In genomic region chr19:48633148-48634035, GRCh38 we compare ENCODE assay signal across 7 cellular contexts. TPM values are rescaled to one million over a fixed set of nuclear protein-coding genes. Genes with fewer than 3 reads are reported as not detected.
DNase-seq lines count a peak whose midpoint lies in the region; ATAC-seq, FAIRE-seq and TF ChIP-seq lines count a peak whose summit lies in the region.

No MANE protein-coding gene starts in this region.

- in situ Hi-C loops in IMR-90 (cut with MboI; ENCODE audit: low sequenced_read_pairs) = no loop called here

- H2BK20ac ChIP-seq in IMR-90 (ENCODE audit: low read depth, low read length) = peak overlapping the region; percentile 99

- CTCF ChIA-PET in IMR-90 (lab: Yijun Ruan, JAX) = no interaction called here

- WGBS in IMR-90 (ENCODE audit: extremely low coverage in 2 of 2, insufficient read length in 1 of 2), 2 experiments = 50% methylated on average over 2 of the region's 22 CpGs; no CpG with 5 or more reads in 1 of the 2 experiments

- POLR2A ChIA-PET in IMR-90 (lab: Charles Lee; ENCODE audit: unreplicated experiment) = interaction anchor here (0.7 kb wide), 1 partner anchor 16 kb away, joined by 3 read pairs; no protein-coding TSS in a partner anchor

- H3K4me1 ChIP-seq in IMR-90 (ENCODE audit: control insufficient read depth, insufficient read depth, low read length) (peaks cover 41% of the 10 kb centered on the region), kidney (ENCODE audit: control insufficient read depth in 1 of 2, insufficient read depth in 1 of 2, low read depth in 1 of 2, low read length in 2 of 2) (peaks cover 30% of the 10 kb centered on the region in 2 donors)

- H3K9ac ChIP-seq in IMR-90 (ENCODE audit: low read depth, low read length) (no peak overlapping the region), kidney (ENCODE audit: low read length in 2 of 2) (peak overlapping the region; percentile 87 to 97)

- peak overlapping the region; percentile 88 for H2AK9ac ChIP-seq in IMR-90 (replicated peaks; ENCODE audit: low read depth, low read length, poor library complexity)

- DNase-seq in IMR-90 = no peak
- no peak for DNase-seq in activated T-helper 1 cell treated with anti-CD3 and anti-CD28 coated beads, Interleukin-12 subunit alpha, Interleukin-12 subunit beta, Interleukin-2, Interleukin-4 antibody, amounts not matched to agents 30 ng/mL and 10 ng/mL and 1 ng/mL, durations not matched to agents 14 hours and 24 hours and 36 hours (ENCODE audit: low spot score)
- peak; percentile 77 for DNase-seq in kidney
- no peak for DNase-seq in Ammon's horn (ENCODE audit: low spot score)
- DNase-seq in AG08396 (ENCODE audit: low spot score) = no peak

- H3K18ac ChIP-seq in IMR-90 (ENCODE audit: low read depth, low read length) = peak overlapping the region; percentile 92

- no peak for TF ChIP-seq POLR2A in IMR-90 (IDR thresholded peaks at IDR 0.05; ENCODE audit: low read depth, low read length)

- ATAC-seq in IMR-90 (ENCODE audit: low read depth) = no peak
- no peak for ATAC-seq in HG02981 (IDR thresholded peaks at IDR 0.05; ENCODE audit: unreplicated experiment)

- H3K14ac ChIP-seq in IMR-90 (replicated peaks; ENCODE audit: low read depth, low read length) = no peak overlapping the region; the same call in 1 of the 2 replicates

- intact Hi-C loops in IMR-90 (cut with micrococcal nuclease) (no loop called here), kidney (cut with DNase I) (no loop called here)
- intact Hi-C loops in activated T-helper 1 cell treated with anti-CD3 and anti-CD28 coated beads, Interleukin-12 subunit alpha, Interleukin-12 subunit beta, Interleukin-2, Interleukin-4 antibody, amounts not matched to agents 30 ng/mL and 10 ng/mL and 1 ng/mL, durations not matched to agents 14 hours and 24 hours and 36 hours (cut with micrococcal nuclease) = loop anchor here (1.0 to 10.0 kb wide), 2 partner anchors 9 to 481 kb away; partner anchors contain the start of genes C19orf73, LIN7B and PPFIA3

- peak overlapping the region; percentile 92 to 99; a peak in 3 of 4 replicates for H4K8ac ChIP-seq in IMR-90 (ENCODE audit: low read depth in 2 of 2, low read length in 2 of 2)

- peak overlapping the region; percentile 83; the same call in 1 of the 2 replicates for H3K27ac ChIP-seq in IMR-90 (ENCODE audit: insufficient read depth, low read length)
- H3K27ac ChIP-seq in kidney (ENCODE audit: low read depth in 2 of 2, low read length in 2 of 2) = peak overlapping the region; percentile 78 to 98
- H3K27ac ChIP-seq in temporal lobe (ENCODE audit: low read depth, low read length) = peak overlapping the region; percentile 89

- H3K4ac ChIP-seq in IMR-90 (ENCODE audit: low read depth, low read length) = peak overlapping the region; percentile 96

- no peak for FAIRE-seq in kidney (lab: Jason Lieb, UNC)

- H4K20me1 ChIP-seq in IMR-90 (ENCODE audit: insufficient read depth, low read length) = peaks cover 4% of the 10 kb centered on the region; the same call in 1 of the 2 replicates

- no peak overlapping the region for H3K56ac ChIP-seq in IMR-90 (ENCODE audit: extremely low read depth, insufficient read depth, low read length)

- no peaks in the 10 kb centered on the region for H3K9me3 Mint-ChIP-seq in activated T-helper 1 cell treated with anti-CD3 and anti-CD28 coated beads, Interleukin-12 subunit alpha, Interleukin-12 subunit beta, Interleukin-2, Interleukin-4 antibody, amounts not matched to agents 30 ng/mL and 10 ng/mL and 1 ng/mL, durations not matched to agents 14 hours and 24 hours and 36 hours

- BruUV-seq in IMR-90 (replicated peaks; lab: Mats Ljungman, UMichigan) = no TSS peak

- no peaks in the 10 kb centered on the region for H3K9me3 ChIP-seq in IMR-90 (ENCODE audit: control insufficient read depth, insufficient read depth, low read length)
- H3K9me3 ChIP-seq in kidney (ENCODE audit: control insufficient read depth in 1 of 2, low read length in 2 of 2) = no peaks in the 10 kb centered on the region

- peak overlapping the region; percentile 96; the same call in 2 of the 3 replicates for H2BK15ac ChIP-seq in IMR-90 (ENCODE audit: low read depth, low read length)

- H3K27me3 ChIP-seq in IMR-90 (ENCODE audit: control insufficient read depth, insufficient read depth, low read length) = no peaks in the 10 kb centered on the region

- H3K79me1 ChIP-seq in IMR-90 (ENCODE audit: low read depth in 1 of 2, low read length in 2 of 2) = peaks cover 0 to 15% of the 10 kb centered on the region in 2 experiments; a peak in 3 of 4 replicates

- peak overlapping the region; percentile 67; the same call in 1 of the 2 replicates for H3K4me2 ChIP-seq in IMR-90 (ENCODE audit: low read depth, low read length)

- no peak for TF ChIP-seq RAD21 in IMR-90 (IDR thresholded peaks at IDR 0.05; ENCODE audit: low read length)

- no peak overlapping the region for H3K27ac Mint-ChIP-seq in activated T-helper 1 cell treated with anti-CD3 and anti-CD28 coated beads, Interleukin-12 subunit alpha, Interleukin-12 subunit beta, Interleukin-2, Interleukin-4 antibody, amounts not matched to agents 30 ng/mL and 10 ng/mL and 1 ng/mL, durations not matched to agents 14 hours and 24 hours and 36 hours

- TF ChIP-seq CTCF in IMR-90 (conservative IDR thresholded peaks at IDR 0.05; ENCODE audit: low read depth, low read length) (no peak), kidney (IDR thresholded peaks at IDR 0.05; ENCODE audit: borderline replicate concordance, extremely low read depth, insufficient read depth) (no peak)

- peak overlapping the region; percentile 79 for H3K4me3 Mint-ChIP-seq in activated T-helper 1 cell treated with anti-CD3 and anti-CD28 coated beads, Interleukin-12 subunit alpha, Interleukin-12 subunit beta, Interleukin-2, Interleukin-4 antibody, amounts not matched to agents 30 ng/mL and 10 ng/mL and 1 ng/mL, durations not matched to agents 14 hours and 24 hours and 36 hours

- dilution Hi-C loops in IMR-90 (cut with HindIII; ENCODE audit: low sequenced_read_pairs, unreplicated experiment) = no loop called here

- H4K5ac ChIP-seq in IMR-90 (ENCODE audit: low read depth, low read length) = peak overlapping the region; percentile 95

- H3K36me3 ChIP-seq in IMR-90 (ENCODE audit: control insufficient read depth, insufficient read depth, low read length) = no peaks in the 10 kb centered on the region; the same call in 1 of the 2 replicates
- H3K36me3 ChIP-seq in kidney (ENCODE audit: control insufficient read depth in 1 of 2, insufficient read depth in 2 of 2, low read length in 2 of 2) = peaks cover 5 to 6% of the 10 kb centered on the region in 2 donors

- H2BK5ac ChIP-seq in IMR-90 (ENCODE audit: low read depth, low read length, poor library complexity, severe bottlenecking) = peak overlapping the region; percentile 91

- peak overlapping the region; percentile 98 for H2AK5ac ChIP-seq in IMR-90 (ENCODE audit: low read depth, low read length)

- peak overlapping the region; percentile 95; the same call in 1 of the 2 replicates for H4K91ac ChIP-seq in IMR-90 (ENCODE audit: insufficient read depth, low read depth, low read length)

- H3K4me3 ChIP-seq in IMR-90 (ENCODE audit: insufficient read depth, low read depth, low read length) (no peak overlapping the region), kidney (ENCODE audit: low read length in 2 of 2) (peak overlapping the region in 1 of 2 donors; percentile 63)

- H3K4me1 Mint-ChIP-seq in activated T-helper 1 cell treated with anti-CD3 and anti-CD28 coated beads, Interleukin-12 subunit alpha, Interleukin-12 subunit beta, Interleukin-2, Interleukin-4 antibody, amounts not matched to agents 30 ng/mL and 10 ng/mL and 1 ng/mL, durations not matched to agents 14 hours and 24 hours and 36 hours (ENCODE audit: low read depth) = peaks cover 21% of the 10 kb centered on the region

- peaks cover 25% of the 10 kb centered on the region for H3K9me1 ChIP-seq in IMR-90 (ENCODE audit: insufficient read depth, low read length)

- peaks cover 7% of the 10 kb centered on the region for H3K36me3 Mint-ChIP-seq in activated T-helper 1 cell treated with anti-CD3 and anti-CD28 coated beads, Interleukin-12 subunit alpha, Interleukin-12 subunit beta, Interleukin-2, Interleukin-4 antibody, amounts not matched to agents 30 ng/mL and 10 ng/mL and 1 ng/mL, durations not matched to agents 14 hours and 24 hours and 36 hours (ENCODE audit: low read depth)

- H2AFZ ChIP-seq in IMR-90 (replicated peaks; ENCODE audit: low read length, poor library complexity) = no peak overlapping the region

- H2BK120ac ChIP-seq in IMR-90 (ENCODE audit: low read depth, low read length) = peak overlapping the region; percentile 97

- no peaks in the 10 kb centered on the region for H3K27me3 Mint-ChIP-seq in activated T-helper 1 cell treated with anti-CD3 and anti-CD28 coated beads, Interleukin-12 subunit alpha, Interleukin-12 subunit beta, Interleukin-2, Interleukin-4 antibody, amounts not matched to agents 30 ng/mL and 10 ng/mL and 1 ng/mL, durations not matched to agents 14 hours and 24 hours and 36 hours (ENCODE audit: insufficient read depth)

- H3K23ac ChIP-seq in IMR-90 (ENCODE audit: low read depth, low read length) = peak overlapping the region; percentile 61; the same call in 1 of the 2 replicates

RNA-seq across cellular contexts. Expression of gene DBP, which starts 3.8 kb away (rescaled TPM):
- total RNA-seq in IMR-90 (2012; rRNA removed) (2.5 and 3.6 TPM in 2 replicates), kidney (14.5 TPM), temporal lobe (3.0 TPM)
- polyA plus RNA-seq in IMR-90 (2012; rRNA removed) (3.0 and 3.6 TPM in 2 replicates), kidney (ENCODE audit: insufficient read depth, low read depth, low replicate concordance) (20.4 TPM)
- 2.9 and 6.3 TPM in 2 replicates for polyA plus RNA-seq in IMR-90 (2012; cell fraction: cytosol; rRNA removed)
- 2.2 and 2.6 TPM in 2 replicates for polyA plus RNA-seq in IMR-90 (2012; cell fraction: nucleus; rRNA removed; ENCODE audit: low replicate concordance)
- total RNA-seq in activated T-helper 1 cell treated with anti-CD3 and anti-CD28 coated beads, Interleukin-12 subunit alpha, Interleukin-12 subunit beta, Interleukin-2, Interleukin-4 antibody, amounts not matched to agents 30 ng/mL and 10 ng/mL and 1 ng/mL, durations not matched to agents 14 hours and 24 hours and 36 hours = 8.5 and 9.1 TPM in 2 replicates

RNA-seq across cellular contexts. Expression of gene CA11, which starts 12.6 kb away (rescaled TPM):
- 1.3 and 1.7 TPM in 2 replicates for total RNA-seq in IMR-90 (2012; rRNA removed)
- 2.7 and 2.9 TPM in 2 replicates for polyA plus RNA-seq in IMR-90 (2012; rRNA removed)
- 2.7 and 4.7 TPM in 2 replicates for polyA plus RNA-seq in IMR-90 (2012; cell fraction: cytosol; rRNA removed)
- 2.7 and 3.3 TPM in 2 replicates for polyA plus RNA-seq in IMR-90 (2012; cell fraction: nucleus; rRNA removed; ENCODE audit: low replicate concordance)
- 13.0 and 13.9 TPM in 2 replicates for total RNA-seq in activated T-helper 1 cell treated with anti-CD3 and anti-CD28 coated beads, Interleukin-12 subunit alpha, Interleukin-12 subunit beta, Interleukin-2, Interleukin-4 antibody, amounts not matched to agents 30 ng/mL and 10 ng/mL and 1 ng/mL, durations not matched to agents 14 hours and 24 hours and 36 hours
- total RNA-seq in kidney = 11.6 TPM
- 42.3 TPM for polyA plus RNA-seq in kidney (ENCODE audit: insufficient read depth, low read depth, low replicate concordance)
- 5.2 TPM for total RNA-seq in temporal lobe

RNA-seq across cellular contexts. Expression of gene SPHK2, which starts 14.1 kb away (rescaled TPM):
- total RNA-seq in IMR-90 (2012; rRNA removed) (1.6 and 1.7 TPM in 2 replicates), kidney (23.3 TPM), temporal lobe (9.6 TPM)
- polyA plus RNA-seq in IMR-90 (2012; rRNA removed) (9.9 and 11.9 TPM in 2 replicates), kidney (ENCODE audit: insufficient read depth, low read depth, low replicate concordance) (37.2 TPM)
- polyA plus RNA-seq in IMR-90 (2012; cell fraction: cytosol; rRNA removed) = 10.3 and 12.8 TPM in 2 replicates
- polyA plus RNA-seq in IMR-90 (2012; cell fraction: nucleus; rRNA removed; ENCODE audit: low replicate concordance) = 24.1 and 56.8 TPM in 2 replicates
- total RNA-seq in activated T-helper 1 cell treated with anti-CD3 and anti-CD28 coated beads, Interleukin-12 subunit alpha, Interleukin-12 subunit beta, Interleukin-2, Interleukin-4 antibody, amounts not matched to agents 30 ng/mL and 10 ng/mL and 1 ng/mL, durations not matched to agents 14 hours and 24 hours and 36 hours = 40.8 and 44.1 TPM in 2 replicates

RNA-seq across cellular contexts. Expression of gene RPL18, which starts 14.4 kb away (rescaled TPM):
- total RNA-seq in IMR-90 (2012; rRNA removed) (1,909 and 2,552 TPM in 2 replicates), kidney (986 TPM), temporal lobe (903 TPM)
- polyA plus RNA-seq in IMR-90 (2012; rRNA removed) (1,897 and 2,254 TPM in 2 replicates), kidney (ENCODE audit: insufficient read depth, low read depth, low replicate concordance) (1,596 TPM)
- polyA plus RNA-seq in IMR-90 (2012; cell fraction: cytosol; rRNA removed) = 2,745 and 3,594 TPM in 2 replicates
- 695 and 912 TPM in 2 replicates for polyA plus RNA-seq in IMR-90 (2012; cell fraction: nucleus; rRNA removed; ENCODE audit: low replicate concordance)
- total RNA-seq in activated T-helper 1 cell treated with anti-CD3 and anti-CD28 coated beads, Interleukin-12 subunit alpha, Interleukin-12 subunit beta, Interleukin-2, Interleukin-4 antibody, amounts not matched to agents 30 ng/mL and 10 ng/mL and 1 ng/mL, durations not matched to agents 14 hours and 24 hours and 36 hours = 1,774 and 1,780 TPM in 2 replicates

RNA-seq across cellular contexts. Expression of gene FAM83E, which starts 18.5 kb away (rescaled TPM):
- total RNA-seq in IMR-90 (2012; rRNA removed) (0.36 and 0.56 TPM in 2 replicates), kidney (15.9 TPM), temporal lobe (not detected)
- polyA plus RNA-seq in IMR-90 (2012; rRNA removed) (0.05 and 0.17 TPM in 2 replicates), kidney (ENCODE audit: insufficient read depth, low read depth, low replicate concordance) (0.41 TPM)
- polyA plus RNA-seq in IMR-90 (2012; cell fraction: cytosol; rRNA removed) = not detected in 2 replicates
- 0.11 and 0.25 TPM in 2 replicates for polyA plus RNA-seq in IMR-90 (2012; cell fraction: nucleus; rRNA removed; ENCODE audit: low replicate concordance)
- total RNA-seq in activated T-helper 1 cell treated with anti-CD3 and anti-CD28 coated beads, Interleukin-12 subunit alpha, Interleukin-12 subunit beta, Interleukin-2, Interleukin-4 antibody, amounts not matched to agents 30 ng/mL and 10 ng/mL and 1 ng/mL, durations not matched to agents 14 hours and 24 hours and 36 hours = 7.3 TPM in 2 replicates
